In the genomic region with DNA sequence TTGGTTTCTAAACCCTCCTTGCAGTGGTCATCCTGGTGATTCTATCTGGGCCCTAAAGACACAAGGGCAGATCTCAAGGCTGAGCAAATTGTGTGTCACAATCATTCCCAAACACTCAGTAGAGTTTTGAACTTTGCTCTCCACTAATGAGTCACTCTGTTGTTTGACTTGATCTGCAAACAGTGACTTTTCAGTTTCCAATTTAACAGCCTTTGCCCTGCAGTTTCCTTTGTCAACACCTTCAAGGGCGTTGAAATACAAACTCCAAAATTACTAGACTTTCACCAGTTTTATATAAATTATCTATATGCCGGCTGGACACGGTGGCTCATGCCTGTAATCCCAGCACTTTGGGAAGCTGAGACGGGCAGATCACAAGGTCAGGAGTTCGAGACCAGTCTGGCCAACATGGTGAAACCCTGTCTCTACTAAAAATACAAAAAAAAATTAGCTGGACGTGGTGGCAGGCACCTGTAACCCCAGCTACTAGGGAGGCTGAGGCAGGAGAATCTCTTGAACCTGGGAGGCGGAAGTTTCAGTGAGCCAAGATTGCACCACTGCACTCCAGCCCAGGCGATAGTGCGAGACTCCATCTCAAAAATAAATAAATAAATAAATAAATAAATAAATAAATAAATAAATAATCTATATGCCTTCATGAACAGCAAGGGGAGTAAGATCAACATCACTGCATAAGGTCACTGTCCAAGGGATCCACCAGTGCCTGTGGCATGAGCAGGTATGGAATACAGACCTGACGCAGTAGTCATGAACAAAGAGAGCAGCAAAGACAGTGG, we compare ENCODE assay signal across 1 cellular context.
A peak's percentile ranks its signal among the peaks of the same experiment; 100 is the strongest.
TF ChIP-seq lines count a peak whose summit lies in the region.
"Not testable (repeated sequence)": the region's sequence is repeated elsewhere in the genome, so short reads cannot be mapped to it uniquely, and the experiment has no call there.

No MANE protein-coding gene starts in this region.

TF ChIP-seq in HepG2, 621 proteins besides CTCF, POLR2A, EP300 and RAD21 (continued from another document and continues in another):
- peak; percentile 58; the same call in 1 of the 2 replicates for TF ChIP-seq ZNF362 (CRISPR knock-in tag; IDR thresholded peaks at IDR 0.05; ENCODE audit: borderline replicate concordance)
- TF ChIP-seq, protein P1, sequence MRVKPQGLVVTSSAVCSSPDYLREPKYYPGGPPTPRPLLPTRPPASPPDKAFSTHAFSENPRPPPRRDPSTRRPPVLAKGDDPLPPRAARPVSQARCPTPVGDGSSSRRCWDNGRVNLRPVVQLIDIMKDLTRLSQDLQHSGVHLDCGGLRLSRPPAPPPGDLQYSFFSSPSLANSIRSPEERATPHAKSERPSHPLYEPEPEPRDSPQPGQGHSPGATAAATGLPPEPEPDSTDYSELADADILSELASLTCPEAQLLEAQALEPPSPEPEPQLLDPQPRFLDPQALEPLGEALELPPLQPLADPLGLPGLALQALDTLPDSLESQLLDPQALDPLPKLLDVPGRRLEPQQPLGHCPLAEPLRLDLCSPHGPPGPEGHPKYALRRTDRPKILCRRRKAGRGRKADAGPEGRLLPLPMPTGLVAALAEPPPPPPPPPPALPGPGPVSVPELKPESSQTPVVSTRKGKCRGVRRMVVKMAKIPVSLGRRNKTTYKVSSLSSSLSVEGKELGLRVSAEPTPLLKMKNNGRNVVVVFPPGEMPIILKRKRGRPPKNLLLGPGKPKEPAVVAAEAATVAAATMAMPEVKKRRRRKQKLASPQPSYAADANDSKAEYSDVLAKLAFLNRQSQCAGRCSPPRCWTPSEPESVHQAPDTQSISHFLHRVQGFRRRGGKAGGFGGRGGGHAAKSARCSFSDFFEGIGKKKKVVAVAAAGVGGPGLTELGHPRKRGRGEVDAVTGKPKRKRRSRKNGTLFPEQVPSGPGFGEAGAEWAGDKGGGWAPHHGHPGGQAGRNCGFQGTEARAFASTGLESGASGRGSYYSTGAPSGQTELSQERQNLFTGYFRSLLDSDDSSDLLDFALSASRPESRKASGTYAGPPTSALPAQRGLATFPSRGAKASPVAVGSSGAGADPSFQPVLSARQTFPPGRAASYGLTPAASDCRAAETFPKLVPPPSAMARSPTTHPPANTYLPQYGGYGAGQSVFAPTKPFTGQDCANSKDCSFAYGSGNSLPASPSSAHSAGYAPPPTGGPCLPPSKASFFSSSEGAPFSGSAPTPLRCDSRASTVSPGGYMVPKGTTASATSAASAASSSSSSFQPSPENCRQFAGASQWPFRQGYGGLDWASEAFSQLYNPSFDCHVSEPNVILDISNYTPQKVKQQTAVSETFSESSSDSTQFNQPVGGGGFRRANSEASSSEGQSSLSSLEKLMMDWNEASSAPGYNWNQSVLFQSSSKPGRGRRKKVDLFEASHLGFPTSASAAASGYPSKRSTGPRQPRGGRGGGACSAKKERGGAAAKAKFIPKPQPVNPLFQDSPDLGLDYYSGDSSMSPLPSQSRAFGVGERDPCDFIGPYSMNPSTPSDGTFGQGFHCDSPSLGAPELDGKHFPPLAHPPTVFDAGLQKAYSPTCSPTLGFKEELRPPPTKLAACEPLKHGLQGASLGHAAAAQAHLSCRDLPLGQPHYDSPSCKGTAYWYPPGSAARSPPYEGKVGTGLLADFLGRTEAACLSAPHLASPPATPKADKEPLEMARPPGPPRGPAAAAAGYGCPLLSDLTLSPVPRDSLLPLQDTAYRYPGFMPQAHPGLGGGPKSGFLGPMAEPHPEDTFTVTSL (CRISPR knock-in tag; IDR thresholded peaks at IDR 0.05; ENCODE audit: borderline replicate concordance): peak; percentile 99
- 0 out of 2 replicates have a peak, but pooled peaks have one; percentile 62 for TF ChIP-seq ZBTB3 (CRISPR knock-in tag; IDR thresholded peaks at IDR 0.05; ENCODE audit: borderline replicate concordance, low read depth)
- 0 out of 2 replicates have a peak, but pooled peaks have one; percentile 79 for TF ChIP-seq NFKBIZ (CRISPR knock-in tag; IDR thresholded peaks at IDR 0.05)
- peak; percentile 57; the same call in 1 of the 2 replicates for TF ChIP-seq REPIN1 (CRISPR knock-in tag; IDR thresholded peaks at IDR 0.05; ENCODE audit: borderline replicate concordance, low read depth)
- peak; percentile 83 for TF ChIP-seq NR2F6 (IDR thresholded peaks at IDR 0.05)
- peak; percentile 86 for TF ChIP-seq NR2F6 (CRISPR knock-in tag; IDR thresholded peaks at IDR 0.05)
- peak; percentile 86 for TF ChIP-seq ESRRA (CRISPR knock-in tag; IDR thresholded peaks at IDR 0.05; ENCODE audit: low read depth)
- 0 out of 2 replicates have a peak, but pooled peaks have one; percentile 17 for TF ChIP-seq LCORL (IDR thresholded peaks at IDR 0.05)
- peak; percentile 94 for TF ChIP-seq LCORL (CRISPR knock-in tag; IDR thresholded peaks at IDR 0.05)
- TF ChIP-seq SOX5 (CRISPR knock-in tag; IDR thresholded peaks at IDR 0.05; ENCODE audit: borderline replicate concordance): peak; percentile 96
- peak; percentile 61; the same call in 1 of the 2 replicates for TF ChIP-seq ZNF556 (CRISPR knock-in tag; IDR thresholded peaks at IDR 0.05; ENCODE audit: borderline replicate concordance)
- peak; percentile 96 for TF ChIP-seq PPARG (CRISPR knock-in tag; conservative IDR thresholded peaks at IDR 0.05)
- TF ChIP-seq SALL2 (CRISPR knock-in tag; IDR thresholded peaks at IDR 0.05): peak; percentile 63; the same call in 1 of the 2 replicates
- TF ChIP-seq SOX6 (IDR thresholded peaks at IDR 0.05); CREM (CRISPR knock-in tag; IDR thresholded peaks at IDR 0.05): not testable (repeated sequence)
- TF ChIP-seq SOX6 (CRISPR knock-in tag; IDR thresholded peaks at IDR 0.05): peak; percentile 98
- TF ChIP-seq FOXK2 (IDR thresholded peaks at IDR 0.05): peak; percentile 51
- TF ChIP-seq, protein P2, sequence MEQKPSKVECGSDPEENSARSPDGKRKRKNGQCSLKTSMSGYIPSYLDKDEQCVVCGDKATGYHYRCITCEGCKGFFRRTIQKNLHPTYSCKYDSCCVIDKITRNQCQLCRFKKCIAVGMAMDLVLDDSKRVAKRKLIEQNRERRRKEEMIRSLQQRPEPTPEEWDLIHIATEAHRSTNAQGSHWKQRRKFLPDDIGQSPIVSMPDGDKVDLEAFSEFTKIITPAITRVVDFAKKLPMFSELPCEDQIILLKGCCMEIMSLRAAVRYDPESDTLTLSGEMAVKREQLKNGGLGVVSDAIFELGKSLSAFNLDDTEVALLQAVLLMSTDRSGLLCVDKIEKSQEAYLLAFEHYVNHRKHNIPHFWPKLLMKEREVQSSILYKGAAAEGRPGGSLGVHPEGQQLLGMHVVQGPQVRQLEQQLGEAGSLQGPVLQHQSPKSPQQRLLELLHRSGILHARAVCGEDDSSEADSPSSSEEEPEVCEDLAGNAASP (CRISPR knock-in tag; IDR thresholded peaks at IDR 0.05; ENCODE audit: borderline replicate concordance): peak; percentile 50; the same call in 1 of the 2 replicates
- TF ChIP-seq PITX1 (CRISPR knock-in tag; IDR thresholded peaks at IDR 0.05): peak; percentile 86; the same call in 1 of the 2 replicates
- peak; percentile 97 for TF ChIP-seq CEBPB (IDR thresholded peaks at IDR 0.05; ENCODE audit: borderline replicate concordance, low read depth, low read length)
- TF ChIP-seq BCL6 (CRISPR knock-in tag; IDR thresholded peaks at IDR 0.05): peak; percentile 85
- TF ChIP-seq, protein P3, sequence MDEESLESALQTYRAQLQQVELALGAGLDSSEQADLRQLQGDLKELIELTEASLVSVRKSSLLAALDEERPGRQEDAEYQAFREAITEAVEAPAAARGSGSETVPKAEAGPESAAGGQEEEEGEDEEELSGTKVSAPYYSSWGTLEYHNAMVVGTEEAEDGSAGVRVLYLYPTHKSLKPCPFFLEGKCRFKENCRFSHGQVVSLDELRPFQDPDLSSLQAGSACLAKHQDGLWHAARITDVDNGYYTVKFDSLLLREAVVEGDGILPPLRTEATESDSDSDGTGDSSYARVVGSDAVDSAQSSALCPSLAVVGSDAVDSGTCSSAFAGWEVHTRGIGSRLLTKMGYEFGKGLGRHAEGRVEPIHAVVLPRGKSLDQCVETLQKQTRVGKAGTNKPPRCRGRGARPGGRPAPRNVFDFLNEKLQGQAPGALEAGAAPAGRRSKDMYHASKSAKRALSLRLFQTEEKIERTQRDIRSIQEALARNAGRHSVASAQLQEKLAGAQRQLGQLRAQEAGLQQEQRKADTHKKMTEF (CRISPR knock-in tag; IDR thresholded peaks at IDR 0.05): peak; percentile 95
- peak; percentile 98 for TF ChIP-seq JUN (CRISPR knock-in tag; IDR thresholded peaks at IDR 0.05)
- TF ChIP-seq, protein P4, sequence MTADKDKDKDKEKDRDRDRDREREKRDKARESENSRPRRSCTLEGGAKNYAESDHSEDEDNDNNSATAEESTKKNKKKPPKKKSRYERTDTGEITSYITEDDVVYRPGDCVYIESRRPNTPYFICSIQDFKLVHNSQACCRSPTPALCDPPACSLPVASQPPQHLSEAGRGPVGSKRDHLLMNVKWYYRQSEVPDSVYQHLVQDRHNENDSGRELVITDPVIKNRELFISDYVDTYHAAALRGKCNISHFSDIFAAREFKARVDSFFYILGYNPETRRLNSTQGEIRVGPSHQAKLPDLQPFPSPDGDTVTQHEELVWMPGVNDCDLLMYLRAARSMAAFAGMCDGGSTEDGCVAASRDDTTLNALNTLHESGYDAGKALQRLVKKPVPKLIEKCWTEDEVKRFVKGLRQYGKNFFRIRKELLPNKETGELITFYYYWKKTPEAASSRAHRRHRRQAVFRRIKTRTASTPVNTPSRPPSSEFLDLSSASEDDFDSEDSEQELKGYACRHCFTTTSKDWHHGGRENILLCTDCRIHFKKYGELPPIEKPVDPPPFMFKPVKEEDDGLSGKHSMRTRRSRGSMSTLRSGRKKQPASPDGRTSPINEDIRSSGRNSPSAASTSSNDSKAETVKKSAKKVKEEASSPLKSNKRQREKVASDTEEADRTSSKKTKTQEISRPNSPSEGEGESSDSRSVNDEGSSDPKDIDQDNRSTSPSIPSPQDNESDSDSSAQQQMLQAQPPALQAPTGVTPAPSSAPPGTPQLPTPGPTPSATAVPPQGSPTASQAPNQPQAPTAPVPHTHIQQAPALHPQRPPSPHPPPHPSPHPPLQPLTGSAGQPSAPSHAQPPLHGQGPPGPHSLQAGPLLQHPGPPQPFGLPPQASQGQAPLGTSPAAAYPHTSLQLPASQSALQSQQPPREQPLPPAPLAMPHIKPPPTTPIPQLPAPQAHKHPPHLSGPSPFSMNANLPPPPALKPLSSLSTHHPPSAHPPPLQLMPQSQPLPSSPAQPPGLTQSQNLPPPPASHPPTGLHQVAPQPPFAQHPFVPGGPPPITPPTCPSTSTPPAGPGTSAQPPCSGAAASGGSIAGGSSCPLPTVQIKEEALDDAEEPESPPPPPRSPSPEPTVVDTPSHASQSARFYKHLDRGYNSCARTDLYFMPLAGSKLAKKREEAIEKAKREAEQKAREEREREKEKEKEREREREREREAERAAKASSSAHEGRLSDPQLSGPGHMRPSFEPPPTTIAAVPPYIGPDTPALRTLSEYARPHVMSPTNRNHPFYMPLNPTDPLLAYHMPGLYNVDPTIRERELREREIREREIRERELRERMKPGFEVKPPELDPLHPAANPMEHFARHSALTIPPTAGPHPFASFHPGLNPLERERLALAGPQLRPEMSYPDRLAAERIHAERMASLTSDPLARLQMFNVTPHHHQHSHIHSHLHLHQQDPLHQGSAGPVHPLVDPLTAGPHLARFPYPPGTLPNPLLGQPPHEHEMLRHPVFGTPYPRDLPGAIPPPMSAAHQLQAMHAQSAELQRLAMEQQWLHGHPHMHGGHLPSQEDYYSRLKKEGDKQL (CRISPR knock-in tag; IDR thresholded peaks at IDR 0.05; ENCODE audit: low read depth): peak; percentile 42; the same call in 1 of the 2 replicates
- TF ChIP-seq MTA1 (CRISPR knock-in tag; IDR thresholded peaks at IDR 0.05; ENCODE audit: borderline replicate concordance): peak; percentile 45; the same call in 1 of the 2 replicates
- TF ChIP-seq ZNF335 (CRISPR knock-in tag; IDR thresholded peaks at IDR 0.05): peak; percentile 94
- TF ChIP-seq, protein P5, sequence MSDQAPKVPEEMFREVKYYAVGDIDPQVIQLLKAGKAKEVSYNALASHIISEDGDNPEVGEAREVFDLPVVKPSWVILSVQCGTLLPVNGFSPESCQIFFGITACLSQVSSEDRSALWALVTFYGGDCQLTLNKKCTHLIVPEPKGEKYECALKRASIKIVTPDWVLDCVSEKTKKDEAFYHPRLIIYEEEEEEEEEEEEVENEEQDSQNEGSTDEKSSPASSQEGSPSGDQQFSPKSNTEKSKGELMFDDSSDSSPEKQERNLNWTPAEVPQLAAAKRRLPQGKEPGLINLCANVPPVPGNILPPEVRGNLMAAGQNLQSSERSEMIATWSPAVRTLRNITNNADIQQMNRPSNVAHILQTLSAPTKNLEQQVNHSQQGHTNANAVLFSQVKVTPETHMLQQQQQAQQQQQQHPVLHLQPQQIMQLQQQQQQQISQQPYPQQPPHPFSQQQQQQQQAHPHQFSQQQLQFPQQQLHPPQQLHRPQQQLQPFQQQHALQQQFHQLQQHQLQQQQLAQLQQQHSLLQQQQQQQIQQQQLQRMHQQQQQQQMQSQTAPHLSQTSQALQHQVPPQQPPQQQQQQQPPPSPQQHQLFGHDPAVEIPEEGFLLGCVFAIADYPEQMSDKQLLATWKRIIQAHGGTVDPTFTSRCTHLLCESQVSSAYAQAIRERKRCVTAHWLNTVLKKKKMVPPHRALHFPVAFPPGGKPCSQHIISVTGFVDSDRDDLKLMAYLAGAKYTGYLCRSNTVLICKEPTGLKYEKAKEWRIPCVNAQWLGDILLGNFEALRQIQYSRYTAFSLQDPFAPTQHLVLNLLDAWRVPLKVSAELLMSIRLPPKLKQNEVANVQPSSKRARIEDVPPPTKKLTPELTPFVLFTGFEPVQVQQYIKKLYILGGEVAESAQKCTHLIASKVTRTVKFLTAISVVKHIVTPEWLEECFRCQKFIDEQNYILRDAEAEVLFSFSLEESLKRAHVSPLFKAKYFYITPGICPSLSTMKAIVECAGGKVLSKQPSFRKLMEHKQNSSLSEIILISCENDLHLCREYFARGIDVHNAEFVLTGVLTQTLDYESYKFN (CRISPR knock-in tag; conservative IDR thresholded peaks at IDR 0.05): peak; percentile 98
- TF ChIP-seq ATF7 (IDR thresholded peaks at IDR 0.05): peak; percentile 37
- peak; percentile 67; the same call in 1 of the 2 replicates for TF ChIP-seq ATF7 (CRISPR knock-in tag; IDR thresholded peaks at IDR 0.05)
- TF ChIP-seq CREM (IDR thresholded peaks at IDR 0.05): peak; percentile 85
- peak; percentile 79; the same call in 1 of the 2 replicates for TF ChIP-seq HOXA3 (CRISPR knock-in tag; IDR thresholded peaks at IDR 0.05)
- TF ChIP-seq, protein P6, sequence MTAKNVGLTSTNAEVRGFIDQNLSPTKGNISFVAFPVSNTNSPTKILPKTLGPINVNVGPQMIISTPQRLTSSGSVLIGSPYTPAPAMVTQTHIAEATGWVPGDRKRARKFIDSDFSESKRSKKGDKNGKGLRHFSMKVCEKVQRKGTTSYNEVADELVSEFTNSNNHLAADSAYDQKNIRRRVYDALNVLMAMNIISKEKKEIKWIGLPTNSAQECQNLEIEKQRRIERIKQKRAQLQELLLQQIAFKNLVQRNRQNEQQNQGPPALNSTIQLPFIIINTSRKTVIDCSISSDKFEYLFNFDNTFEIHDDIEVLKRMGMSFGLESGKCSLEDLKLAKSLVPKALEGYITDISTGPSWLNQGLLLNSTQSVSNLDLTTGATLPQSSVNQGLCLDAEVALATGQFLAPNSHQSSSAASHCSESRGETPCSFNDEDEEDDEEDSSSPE (CRISPR knock-in tag; IDR thresholded peaks at IDR 0.05): peak; percentile 32; the same call in 1 of the 2 replicates
- TF ChIP-seq ZNF792 (CRISPR knock-in tag; IDR thresholded peaks at IDR 0.05): peak; percentile 85; the same call in 1 of the 2 replicates
